In genomic region chr13:30030141-30030750, GRCh38 we compare ENCODE assay signal across 20 cellular contexts.
DNase-seq lines count a peak whose midpoint lies in the region; ATAC-seq and TF ChIP-seq lines count a peak whose summit lies in the region.
"Had no signal": no experiment of that assay in that cellular context is flagged by ENCODE, and none has a peak within 500 bp of the region (broad histone marks: within the 10 kb centered on the region; RNA-seq: fewer than 3 reads in every experiment).

No MANE protein-coding gene starts in this region.

- no peak overlapping the region for H4K5ac ChIP-seq in IMR-90 (ENCODE audit: low read depth, low read length)

- no peak overlapping the region; a peak in 1 of 4 replicates for H4K8ac ChIP-seq in IMR-90 (ENCODE audit: low read depth in 2 of 2, low read length in 2 of 2)

- H3K4me2 ChIP-seq in IMR-90 (ENCODE audit: low read depth, low read length) = no peak overlapping the region
- H3K4me2 ChIP-seq: A549; BLaER1 treated with 17β-estradiol and CSF1 and Interleukin-3, amounts not matched to agents 10 nM and 100 nM had no signal

- intact Hi-C loops in IMR-90 (cut with micrococcal nuclease) = no loop called here
- intact Hi-C loops in thyroid gland (cut with DNase I) = no loop called here
- intact Hi-C loops in psoas muscle (cut with DNase I) = no loop called here

- TF ChIP-seq CTCF in IMR-90 (conservative IDR thresholded peaks at IDR 0.05; ENCODE audit: low read depth, low read length) (no peak), fibroblast of the aortic adventitia (IDR thresholded peaks at IDR 0.05; ENCODE audit: insufficient read depth, low read length) (no peak), thyroid gland (IDR thresholded peaks at IDR 0.05) (no peak), psoas muscle (IDR thresholded peaks at IDR 0.05) (no peak)

- no peak overlapping the region for H3K9ac ChIP-seq in IMR-90 (ENCODE audit: low read depth, low read length)
- H3K9ac ChIP-seq: BLaER1 treated with 17β-estradiol and CSF1 and Interleukin-3, amounts not matched to agents 10 nM and 100 nM; GM23248 had no signal

- H2AK9ac ChIP-seq in IMR-90 (replicated peaks; ENCODE audit: low read depth, low read length, poor library complexity) = no peak overlapping the region

- CTCF ChIA-PET in IMR-90 (lab: Yijun Ruan, JAX) = interaction anchor here (1.2 kb wide), 1 partner anchor 10 kb away, joined by 5 read pairs; no protein-coding TSS in a partner anchor

- POLR2A ChIA-PET in IMR-90 (lab: Charles Lee; ENCODE audit: unreplicated experiment) = no interaction called here

- 0 out of 4 replicates have a peak, but pooled peaks cover 0 to 5% of the 10 kb centered on the region in 2 experiments for H3K79me1 ChIP-seq in IMR-90 (ENCODE audit: low read depth in 1 of 2, low read length in 2 of 2)

- H3K36me3 ChIP-seq in IMR-90 (ENCODE audit: control insufficient read depth, insufficient read depth, low read length) = no peaks in the 10 kb centered on the region
- H3K36me3 ChIP-seq in thyroid gland = no peaks in the 10 kb centered on the region
- no peaks in the 10 kb centered on the region for H3K36me3 ChIP-seq in psoas muscle (ENCODE audit: insufficient read depth in 1 of 2, low read depth in 1 of 2)
- H3K36me3 ChIP-seq: BE2C; BLaER1 treated with 17β-estradiol and CSF1 and Interleukin-3, amounts not matched to agents 10 nM and 100 nM had no signal

- peak overlapping the region; percentile 13 for H2AFZ ChIP-seq in IMR-90 (replicated peaks; ENCODE audit: low read length, poor library complexity)
- H2AFZ ChIP-seq: GM23248 had no signal

- no peak overlapping the region for H2AK5ac ChIP-seq in IMR-90 (ENCODE audit: low read depth, low read length)

- peak overlapping the region; percentile 33; the same call in 1 of the 2 replicates for H2BK20ac ChIP-seq in IMR-90 (ENCODE audit: low read depth, low read length)

- H2BK5ac ChIP-seq in IMR-90 (ENCODE audit: low read depth, low read length, poor library complexity, severe bottlenecking) = no peak overlapping the region

- TF ChIP-seq POLR2A in IMR-90 (IDR thresholded peaks at IDR 0.05; ENCODE audit: low read depth, low read length) = no peak
- TF ChIP-seq POLR2A in thyroid gland (IDR thresholded peaks at IDR 0.05) = no peak

- dilution Hi-C loops in IMR-90 (cut with HindIII; ENCODE audit: low sequenced_read_pairs, unreplicated experiment) = no loop called here

- ATAC-seq in IMR-90 (ENCODE audit: low read depth) (no peak), psoas muscle (no peak)
- ATAC-seq: A549 had no signal

- peak overlapping the region; percentile 46; the same call in 1 of the 2 replicates for H3K23ac ChIP-seq in IMR-90 (ENCODE audit: low read depth, low read length)

- no peak overlapping the region for H3K18ac ChIP-seq in IMR-90 (ENCODE audit: low read depth, low read length)

- peaks cover 21% of the 10 kb centered on the region for H3K9me1 ChIP-seq in IMR-90 (ENCODE audit: insufficient read depth, low read length)

- BruUV-seq in IMR-90 (replicated peaks; lab: Mats Ljungman, UMichigan) = no TSS peak

- H3K4me1 ChIP-seq in IMR-90 (ENCODE audit: control insufficient read depth, insufficient read depth, low read length) = peaks cover 26% of the 10 kb centered on the region
- peaks cover 7 to 34% of the 10 kb centered on the region in 2 donors for H3K4me1 ChIP-seq in thyroid gland
- no peaks in the 10 kb centered on the region for H3K4me1 ChIP-seq in psoas muscle
- H3K4me1 ChIP-seq: BE2C had no signal

- H3K14ac ChIP-seq in IMR-90 (replicated peaks; ENCODE audit: low read depth, low read length) = 0 out of 2 replicates have a peak overlapping the region, but pooled peaks have one; percentile 23

- no peaks in the 10 kb centered on the region for H3K27me3 ChIP-seq in IMR-90 (ENCODE audit: control insufficient read depth, insufficient read depth, low read length)
- no peaks in the 10 kb centered on the region for H3K27me3 ChIP-seq in thyroid gland
- H3K27me3 ChIP-seq in psoas muscle (ENCODE audit: insufficient read depth in 3 of 3, low read length in 2 of 3) = peaks cover 0 to 11% (median 0%) of the 10 kb centered on the region in 3 donors
- H3K27me3 ChIP-seq: BE2C; BLaER1 treated with 17β-estradiol and CSF1 and Interleukin-3, amounts not matched to agents 10 nM and 100 nM had no signal

- DNase-seq in IMR-90 (no peak), amniotic epithelial cell (ENCODE audit: low read depth) (peak; percentile 44), fibroblast of the aortic adventitia (ENCODE audit: low read depth) (peak; percentile 57), thyroid gland (peak; percentile 74 to 79), D341Med (ENCODE audit: low spot score) (no peak), psoas muscle (no peak)
- no peak for DNase-seq in stimulated activated CD4-positive, alpha-beta T cell treated with anti-CD3 and anti-CD28 coated beads, Interleukin-15, amount 100 ng/mL, for 24 hours
- DNase-seq: 8988T; ACHN; AML-193; BE2C; CD4-positive, alpha-beta T cell; CD8-positive, alpha-beta memory T cell; DMS53; DND-41; GM23248; H7; HCEC 1CT had no signal

- in situ Hi-C loops in IMR-90 (cut with MboI; ENCODE audit: low sequenced_read_pairs) = no loop called here

- WGBS in IMR-90 (ENCODE audit: extremely low coverage in 2 of 2, insufficient read length in 1 of 2), 2 experiments = 67% methylated on average over 1 of the region's 4 CpGs; no CpG with 5 or more reads in 1 of the 2 experiments
- WGBS in thyroid gland, 2 donors = 53 to 54% methylated on average over 4 of the region's 4 CpGs
- WGBS in psoas muscle, 3 donors = 59 to 72% (median 68%) methylated on average over 4 of the region's 4 CpGs

- no peak for TF ChIP-seq RAD21 in IMR-90 (IDR thresholded peaks at IDR 0.05; ENCODE audit: low read length)

- H3K4ac ChIP-seq in IMR-90 (ENCODE audit: low read depth, low read length) = peak overlapping the region; percentile 31

- H4K91ac ChIP-seq in IMR-90 (ENCODE audit: insufficient read depth, low read depth, low read length) = no peak overlapping the region

- H3K9me3 ChIP-seq in IMR-90 (ENCODE audit: control insufficient read depth, insufficient read depth, low read length) (no peaks in the 10 kb centered on the region), thyroid gland (no peaks in the 10 kb centered on the region), psoas muscle (no peaks in the 10 kb centered on the region)
- H3K9me3 ChIP-seq: A549; BE2C; BLaER1 treated with 17β-estradiol and CSF1 and Interleukin-3, amounts not matched to agents 10 nM and 100 nM had no signal

- H3K27ac ChIP-seq in IMR-90 (ENCODE audit: insufficient read depth, low read length) (no peak overlapping the region), thyroid gland (peak overlapping the region; percentile 22 to 58 (median 33)), psoas muscle (no peak overlapping the region)
- H3K27ac ChIP-seq: A549; BLaER1 treated with 17β-estradiol and CSF1 and Interleukin-3, amounts not matched to agents 10 nM and 100 nM; GM23248 had no signal

- H3K4me3 ChIP-seq in IMR-90 (ENCODE audit: insufficient read depth, low read depth, low read length) (no peak overlapping the region), fibroblast of the aortic adventitia (ENCODE audit: low read depth, low read length) (no peak overlapping the region), thyroid gland (replicated peaks in 1 of 3) (no peak overlapping the region), psoas muscle (no peak overlapping the region)
- H3K4me3 ChIP-seq: A549; BLaER1 treated with 17β-estradiol and CSF1 and Interleukin-3, amounts not matched to agents 10 nM and 100 nM; GM23248 had no signal

- H3K56ac ChIP-seq in IMR-90 (ENCODE audit: extremely low read depth, insufficient read depth, low read length) = no peak overlapping the region

- H4K20me1 ChIP-seq in IMR-90 (ENCODE audit: insufficient read depth, low read length) = no peaks in the 10 kb centered on the region
- H4K20me1 ChIP-seq: BLaER1 treated with 17β-estradiol and CSF1 and Interleukin-3, amounts not matched to agents 10 nM and 100 nM had no signal

- H2BK120ac ChIP-seq in IMR-90 (ENCODE audit: low read depth, low read length) = no peak overlapping the region; the same call in 1 of the 2 replicates

- H2BK15ac ChIP-seq in IMR-90 (ENCODE audit: low read depth, low read length) = no peak overlapping the region

TF ChIP-seq in IMR-90, 13 proteins besides CTCF, POLR2A, EP300 and RAD21:
- TF ChIP-seq SMC3 (IDR thresholded peaks at IDR 0.05; ENCODE audit: low read depth, low read length) (no peak), BHLHE40 (IDR thresholded peaks at IDR 0.05; ENCODE audit: low read depth, low read length) (no peak), RCOR1 (IDR thresholded peaks at IDR 0.05; ENCODE audit: insufficient replicate concordance, low read length) (no peak), ELK1 (IDR thresholded peaks at IDR 0.05; ENCODE audit: borderline replicate concordance, low read depth, low read length) (no peak), FOS (IDR thresholded peaks at IDR 0.05; ENCODE audit: low read depth, low read length) (no peak), MAZ (IDR thresholded peaks at IDR 0.05; ENCODE audit: borderline replicate concordance, low read depth, low read length) (no peak), MXI1 (IDR thresholded peaks at IDR 0.05; ENCODE audit: borderline replicate concordance, low read depth, low read length) (no peak), NFE2L2 (IDR thresholded peaks at IDR 0.05; ENCODE audit: low read depth, low read length) (no peak), USF2 (IDR thresholded peaks at IDR 0.05; ENCODE audit: low read depth, low read length) (no peak), RFX5 (IDR thresholded peaks at IDR 0.05; ENCODE audit: low read depth, low read length) (no peak), CHD1 (IDR thresholded peaks at IDR 0.05; ENCODE audit: low read depth, low read length) (no peak), CEBPB (IDR thresholded peaks at IDR 0.05; ENCODE audit: low read depth, low read length) (no peak), MAFK (IDR thresholded peaks at IDR 0.05; ENCODE audit: low read depth, low read length) (no peak)

Comparison
In these comparisons a context has a peak if more than half of its experiments do, and no peak if none do; other contexts are left out.
1. DNase-seq: peak in amniotic epithelial cell (single experiment), fibroblast of the aortic adventitia (single experiment) and thyroid gland (2 of 2); none in IMR-90 (single experiment), D341Med (single experiment), stimulated activated CD4-positive, alpha-beta T cell treated with anti-CD3 and anti-CD28 coated beads, Interleukin-15, amount 100 ng/mL, for 24 hours (single experiment) and psoas muscle (0 of 2).
2. H3K27ac ChIP-seq: peak in thyroid gland (3 of 3); none in IMR-90 (single experiment) and psoas muscle (single experiment).